Comparison of ENCODE assay signal across 10 cellular contexts in the genomic region with DNA sequence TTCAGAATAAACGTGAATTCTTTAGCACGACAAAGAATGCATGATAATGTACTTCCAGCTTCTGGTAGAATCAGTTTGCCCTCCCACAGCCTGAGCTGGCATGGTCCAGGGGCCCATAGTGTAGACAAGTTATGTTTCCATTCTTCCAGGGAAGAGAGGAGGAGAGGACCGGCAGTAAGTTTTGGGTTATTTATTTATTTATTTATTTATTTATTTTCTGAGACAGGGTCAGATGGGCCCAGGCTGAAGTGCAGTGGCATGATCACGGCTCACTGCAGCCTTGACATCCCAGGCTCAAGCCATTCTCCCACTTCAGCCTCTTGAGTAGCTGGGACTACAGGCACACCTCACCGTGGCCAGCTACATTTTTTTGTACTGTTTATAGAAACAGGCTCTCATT. TPM values are rescaled to one million over a fixed set of nuclear protein-coding genes. Genes with fewer than 3 reads are reported as not detected.
"Had no signal": no experiment of that assay in that cellular context is flagged by ENCODE, and none has a peak within 500 bp of the region (broad histone marks: within the 10 kb centered on the region; RNA-seq: fewer than 3 reads in every experiment).

No MANE protein-coding gene starts in this region.

- FAIRE-seq: H54 had no signal

- H3K27ac Mint-ChIP-seq: H9, HFFc6 had no signal

- H3K27ac ChIP-seq: GM23248 had no signal

- H3K9me3 Mint-ChIP-seq: H9, HFFc6 had no signal

- H3K9ac ChIP-seq: GM23248 had no signal

- H3K4me1 ChIP-seq: HAP-1 had no signal

- H3K36me3 ChIP-seq: HAP-1 had no signal

- ATAC-seq: HCT116 had no signal

- DNase-seq: GM23248, GOT3, H7, H9, HCEC 1CT, HFFc6 had no signal

- H3K4me3 ChIP-seq: GM23248, HAP-1 had no signal

- H2AFZ ChIP-seq: GM23248 had no signal

- H3K4me3 Mint-ChIP-seq: H9, HFFc6 had no signal

RNA-seq across cellular contexts. Expression of a gene that starts 4.7 kb away (rescaled TPM):
- total RNA-seq: GM23248, H4, HFFc6 had no signal
- polyA plus RNA-seq: GM23248 had no signal
